10 cellular contexts compared by ENCODE assay signal in the genomic region with DNA sequence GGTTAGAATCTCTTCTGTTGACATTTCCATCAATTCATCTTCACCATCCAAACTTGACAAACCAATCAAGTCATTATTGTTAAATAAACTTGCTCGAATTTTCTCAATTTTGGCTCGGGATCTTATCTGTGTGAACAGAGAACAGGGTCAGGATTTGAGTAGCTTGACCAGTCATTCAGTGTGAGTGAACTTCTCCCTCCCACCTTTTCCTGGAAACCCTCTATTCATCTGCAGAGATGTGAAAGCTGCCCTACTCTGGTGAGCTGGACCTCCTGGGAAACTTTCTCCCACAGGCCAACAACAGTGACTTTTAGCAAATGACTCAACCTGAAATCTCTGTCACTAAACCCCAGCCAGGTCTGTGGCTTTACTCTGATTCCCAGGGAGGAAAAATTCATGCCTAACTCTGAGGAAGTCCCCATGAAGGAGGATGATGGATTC. TPM values are rescaled to one million over a fixed set of nuclear protein-coding genes. Genes with fewer than 3 reads are reported as not detected.
DNase-seq lines count a peak whose midpoint lies in the region; ATAC-seq, FAIRE-seq and TF ChIP-seq lines count a peak whose summit lies in the region.
"Had no signal": no experiment of that assay in that cellular context is flagged by ENCODE, and none has a peak within 500 bp of the region (broad histone marks: within the 10 kb centered on the region; RNA-seq: fewer than 3 reads in every experiment).

No MANE protein-coding gene starts in this region.

- DNase-seq in Ammon's horn (ENCODE audit: low spot score) (peak; percentile 38), H54 (ENCODE audit: insufficient read length, low spot score) (peak; percentile 34), medulla oblongata (ENCODE audit: extremely low spot score) (peak; percentile 71), NCI-H2107 treated with DMSO at 0.1 percent for 48 hours (lab: John Stamatoyannopoulos, UW; ENCODE audit: unreplicated experiment) (no peak), A172 (ENCODE audit: low spot score) (no peak)
- DNase-seq: cerebellar nuclear complex, DMS 273 treated with DMSO at 0.1 percent for 48 hours had no signal

- FAIRE-seq in H54 (lab: Jason Lieb, UNC): no peak

- no peak for TF ChIP-seq POLR2A in H54 (IDR thresholded peaks at IDR 0.05; ENCODE audit: low read depth, low read length)

- H3K27me3 Mint-ChIP-seq in activated naive CD8-positive, alpha-beta T cell: no peaks in the 10 kb centered on the region

- H3K4me3 Mint-ChIP-seq in activated naive CD8-positive, alpha-beta T cell: no peak overlapping the region

- H3K36me3 Mint-ChIP-seq in activated naive CD8-positive, alpha-beta T cell: no peaks in the 10 kb centered on the region

- no peaks in the 10 kb centered on the region for H3K9me3 Mint-ChIP-seq in activated naive CD8-positive, alpha-beta T cell (ENCODE audit: low read depth)

- H3K27ac Mint-ChIP-seq in activated naive CD8-positive, alpha-beta T cell: peak overlapping the region; percentile 16

- ATAC-seq in HG03378 (IDR thresholded peaks at IDR 0.05; ENCODE audit: unreplicated experiment): no peak
- ATAC-seq in HG02571 (IDR thresholded peaks at IDR 0.05; ENCODE audit: unreplicated experiment): no peak

- H3K4me1 Mint-ChIP-seq in activated naive CD8-positive, alpha-beta T cell (ENCODE audit: low read depth): peaks cover 4% of the 10 kb centered on the region

RNA-seq across cellular contexts. Expression of gene TRAFD1, which starts 57.8 kb away (rescaled TPM):
- total RNA-seq in A172 (2014; rRNA removed; shearing (Covaris generic)): 30.9 and 31.9 TPM in 2 replicates

Comparison
In these comparisons a context has a peak if more than half of its experiments do, and no peak if none do; other contexts are left out.
1. DNase-seq: peak in Ammon's horn (single experiment), H54 (single experiment) and medulla oblongata (single experiment); none in NCI-H2107 treated with DMSO at 0.1 percent for 48 hours (single experiment) and A172 (single experiment).